ENCODE assay signal across 8 cellular contexts in the genomic region with DNA sequence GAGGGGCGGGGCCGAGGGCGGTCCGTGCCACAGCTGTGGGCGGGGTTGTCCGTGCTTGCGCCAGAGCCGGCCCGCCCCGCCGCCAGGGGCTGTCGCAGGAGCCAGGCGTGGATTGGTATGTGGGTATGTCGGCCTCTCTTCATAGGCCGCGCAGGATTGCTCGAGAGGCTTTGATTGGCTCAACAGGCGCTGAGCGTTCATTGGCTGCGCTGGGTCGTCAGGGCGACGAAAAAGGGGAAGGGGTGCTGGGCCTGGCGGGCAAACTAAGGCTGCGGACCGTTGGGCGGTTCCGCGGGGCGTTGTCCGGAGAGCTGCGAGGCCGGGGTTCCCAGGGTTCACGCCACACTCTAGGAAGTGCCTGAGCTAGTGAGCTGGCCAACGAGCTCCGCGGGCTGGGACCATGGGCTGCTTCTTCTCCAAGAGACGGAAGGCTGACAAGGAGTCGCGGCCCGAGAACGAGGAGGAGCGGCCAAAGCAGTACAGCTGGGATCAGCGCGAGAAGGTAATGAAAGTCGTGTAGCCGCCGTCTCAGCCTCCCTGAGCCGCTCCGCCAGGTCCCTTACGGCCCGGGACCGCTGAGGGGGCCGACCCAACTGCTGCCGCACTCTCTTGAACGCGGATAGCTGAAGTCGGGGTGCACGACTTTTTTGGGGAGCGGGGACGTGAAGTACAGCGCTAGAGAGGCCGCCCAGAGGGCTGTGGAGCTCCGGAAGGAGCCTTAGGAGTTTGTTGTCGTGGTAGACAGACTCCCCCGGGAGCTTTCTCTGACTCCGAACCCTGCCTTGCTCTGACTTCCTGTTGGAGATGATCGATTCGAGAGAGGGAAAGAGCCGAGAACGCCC. TPM values are rescaled to one million over a fixed set of nuclear protein-coding genes. Genes with fewer than 3 reads are reported as not detected.
DNase-seq lines count a peak whose midpoint lies in the region; ATAC-seq and TF ChIP-seq lines count a peak whose summit lies in the region.

A gene (plus strand): TSS at position 343 of the 842 bp plus-strand sequence. CDS start 58 bp downstream, at position 401.

- H3K9me3 ChIP-seq in Peyer's patch (no peaks in the 10 kb centered on the region), esophagus squamous epithelium (no peaks in the 10 kb centered on the region), muscle layer of duodenum (ENCODE audit: control insufficient read depth in 1 of 2, low read length in 2 of 2) (no peaks in the 10 kb centered on the region)

- H3K4me3 ChIP-seq in Peyer's patch (peak within 1 kb of the TSS; percentile 58 to 79 (median 75)), esophagus squamous epithelium (peak within 1 kb of the TSS; percentile 65 to 81 (median 73)), muscle layer of duodenum (ENCODE audit: low read depth in 1 of 2, low read length in 2 of 2) (peak within 1 kb of the TSS; percentile 74 to 83)

- H3K36me3 ChIP-seq in Peyer's patch (no peaks in the 10 kb centered on the region), esophagus squamous epithelium (no peaks in the 10 kb centered on the region), muscle layer of duodenum (ENCODE audit: control insufficient read depth in 1 of 2, insufficient read depth in 2 of 2, low read length in 2 of 2) (peaks cover 0 to 7% of the 10 kb centered on the region in 2 donors)

- TF ChIP-seq CTCF in Peyer's patch (IDR thresholded peaks at IDR 0.05) = peak in 3 of 6 experiments; percentile 37 to 41 (median 37)
- TF ChIP-seq CTCF in esophagus squamous epithelium (IDR thresholded peaks at IDR 0.05) = peak in 4 of 6 experiments; percentile 11 to 41 (median 27)

- intact Hi-C loops in esophagus squamous epithelium (cut with DNase I) = no loop called here

- H3K27ac ChIP-seq in Peyer's patch = peak within 1 kb of the TSS; percentile 84 to 96 (median 92)
- peak within 1 kb of the TSS; percentile 92 to 96 (median 95) for H3K27ac ChIP-seq in esophagus squamous epithelium
- H3K27ac ChIP-seq in muscle layer of duodenum (ENCODE audit: low read length) = peak within 1 kb of the TSS; percentile 94

- DNase-seq in DMS79 (lab: John Stamatoyannopoulos, UW) = peak; percentile 64
- DNase-seq in KG1 (lab: John Stamatoyannopoulos, UW) = peak; percentile 74
- DNase-seq in Peyer's patch = peak; percentile 88 to 96 (median 92)
- DNase-seq in activated T-helper 1 cell treated with Interleukin-2 at 50 U/mL for 16 hours (ENCODE audit: low read depth) = peak; percentile 72
- peak; percentile 60 for DNase-seq in esophagus squamous epithelium (lab: John Stamatoyannopoulos, UW)
- peak; percentile 70 for DNase-seq in stimulated activated CD8-positive, alpha-beta memory T cell treated with anti-CD3 and anti-CD28 coated beads, Interleukin-7, amount 100 ng/mL, for 24 hours (ENCODE audit: low read depth)

- H3K4me1 ChIP-seq in Peyer's patch (peaks cover 0 to 7% (median 0%) of the 10 kb centered on the region in 4 donors), esophagus squamous epithelium (peaks cover 0 to 35% (median 13%) of the 10 kb centered on the region in 3 donors), muscle layer of duodenum (ENCODE audit: control insufficient read depth in 1 of 2, insufficient read depth in 2 of 2, low read length in 2 of 2) (peaks cover 3 to 5% of the 10 kb centered on the region in 2 donors)

- peak; percentile 86 for ATAC-seq in GM21737 (IDR thresholded peaks at IDR 0.05; ENCODE audit: unreplicated experiment)

- TF ChIP-seq POLR2A in Peyer's patch (IDR thresholded peaks at IDR 0.05) = peak; percentile 87 to 88
- peak in 3 of 4 donors; percentile 82 to 91 (median 83) for TF ChIP-seq POLR2A in esophagus squamous epithelium (IDR thresholded peaks at IDR 0.05)

- H3K27me3 ChIP-seq in Peyer's patch (no peaks in the 10 kb centered on the region), esophagus squamous epithelium (no peaks in the 10 kb centered on the region), muscle layer of duodenum (ENCODE audit: low read depth, low read length) (no peaks in the 10 kb centered on the region)

- WGBS in esophagus squamous epithelium, 2 donors = 0 to 53% methylated on average over 7 to 8 of the region's 71 CpGs

RNA-seq across cellular contexts. Expression of the gene that starts here (rescaled TPM):
- 10 to 100 TPM in 2 of 4 donors, 1 to 10 TPM in 2; 5.4 to 17.3 (median 11.1) TPM for total RNA-seq in Peyer's patch
- total RNA-seq in esophagus squamous epithelium = 10 to 100 TPM; 14.9 to 21.9 (median 17.6) TPM

Comparison
In these comparisons a context has a peak if more than half of its experiments do, and no peak if none do; other contexts are left out.
1. Peak in every context shown above with its lines: DNase-seq, ATAC-seq, H3K4me3 ChIP-seq and H3K27ac ChIP-seq.